8 cellular contexts compared by ENCODE assay signal in genomic region chr6:139533573-139534471, GRCh38.
DNase-seq lines count a peak whose midpoint lies in the region; ATAC-seq, FAIRE-seq and TF ChIP-seq lines count a peak whose summit lies in the region.

No MANE protein-coding gene starts in this region.

- peaks cover 46% of the 10 kb centered on the region for H3K4me1 Mint-ChIP-seq in CD14-positive monocyte

- H3K36me3 Mint-ChIP-seq in CD14-positive monocyte = no peaks in the 10 kb centered on the region

- no peaks in the 10 kb centered on the region for H3K27me3 Mint-ChIP-seq in CD14-positive monocyte (ENCODE audit: low read depth in 3 of 3)

- peaks cover 10 to 44% of the 10 kb centered on the region in 2 experiments; a peak in 4 of 5 replicates for H3K4me1 ChIP-seq in K562 (replicated peaks in 1 of 2; ENCODE audit: control insufficient read depth in 2 of 2, insufficient read depth in 2 of 2, low read length in 2 of 2)
- H3K4me1 ChIP-seq in lower lobe of right lung = peaks cover 37% of the 10 kb centered on the region

- H3K4me3 Mint-ChIP-seq in CD14-positive monocyte = peak overlapping the region; percentile 45 to 85

- DNase-seq in CD14-positive monocyte (ENCODE audit: low spot score) = no peak
- DNase-seq in HTR-8/SVneo (ENCODE audit: insufficient read length, low spot score) = peak; percentile 48
- DNase-seq in K562 (ENCODE audit: extremely low read depth in 1 of 4, low spot score in 3 of 4) = peak; percentile 70 to 95 (median 78)
- peak; percentile 61 for DNase-seq in lower lobe of right lung
- no peak for DNase-seq in stimulated activated CD4-positive, alpha-beta T cell treated with anti-CD3 and anti-CD28 coated beads, Interleukin-4, amount 100 ng/mL, for 4 hours
- no peak for DNase-seq in NCI-H2171 (lab: John Stamatoyannopoulos, UW)

- H3K27me3 ChIP-seq in K562 (ENCODE audit: control insufficient read depth in 2 of 2, insufficient read depth in 2 of 2, low read length in 2 of 2) (no peaks in the 10 kb centered on the region), lower lobe of right lung (ENCODE audit: low read depth) (no peaks in the 10 kb centered on the region)

- peak overlapping the region; percentile 69 for H3K4me2 ChIP-seq in K562 (ENCODE audit: insufficient read depth, low read length)

- H3K27ac ChIP-seq in K562 (ENCODE audit: extremely low read depth, low read depth, low read length) (peak overlapping the region; percentile 70), lower lobe of right lung (peak overlapping the region; percentile 68)

- peak overlapping the region; percentile 83 for H2AFZ ChIP-seq in K562 (ENCODE audit: low read depth, low read length)

- H3K79me2 ChIP-seq in K562 (ENCODE audit: control insufficient read depth, insufficient read depth, low read length) = no peaks in the 10 kb centered on the region

- H3K4me3 ChIP-seq in K562 (0 out of 2 replicates have a peak overlapping the region, but pooled peaks have one; percentile 5), lower lobe of right lung (peak overlapping the region; percentile 24)

- peak; percentile 75 for TF ChIP-seq EP300 in K562 (IDR thresholded peaks at IDR 0.05; ENCODE audit: low read length)

- no peaks in the 10 kb centered on the region for H3K36me3 ChIP-seq in K562 (ENCODE audit: control insufficient read depth, insufficient read depth, low read length)
- no peaks in the 10 kb centered on the region for H3K36me3 ChIP-seq in lower lobe of right lung

- FAIRE-seq in HTR-8/SVneo (lab: Jason Lieb, UNC) (no peak), K562 (lab: Jason Lieb, UNC) (peak; percentile 89)

- peak; percentile 94 for ATAC-seq in K562
- peak; percentile 84 to 86 for ATAC-seq in lower lobe of right lung
- ATAC-seq in HG03457 (IDR thresholded peaks at IDR 0.05; ENCODE audit: unreplicated experiment) = no peak
- no peak for ATAC-seq in GM18909 (IDR thresholded peaks at IDR 0.05; ENCODE audit: poor library complexity, unreplicated experiment)

- in situ Hi-C loops in K562 (cut with MboI) = no loop called here

- TF ChIP-seq POLR2A in K562 (conservative IDR thresholded peaks at IDR 0.05) = no peak; the same call in 1 of the 2 replicates

- peak in 1 of 2 experiments; percentile 20; a peak in 1 of 4 replicates for TF ChIP-seq RAD21 in K562 (CRISPR knock-in tag; conservative IDR thresholded peaks at IDR 0.05 in 1 of 2, IDR thresholded peaks at IDR 0.05 in 1 of 2)

- H3K9me3 ChIP-seq in K562 (replicated peaks; ENCODE audit: control insufficient read depth, insufficient read depth, low read depth, low read length) = no peaks in the 10 kb centered on the region
- no peaks in the 10 kb centered on the region for H3K9me3 ChIP-seq in lower lobe of right lung

- no peaks in the 10 kb centered on the region for H4K20me1 ChIP-seq in K562 (replicated peaks; ENCODE audit: control insufficient read depth, insufficient read depth, low read length)

- 2% methylated on average over 11 of the region's 11 CpGs for WGBS in K562 (ENCODE audit: insufficient coverage, low coverage, missing lambda C conversion rate)

- no peaks in the 10 kb centered on the region for H3K9me1 ChIP-seq in K562 (ENCODE audit: control insufficient read depth, insufficient read depth, low read length)

- peaks cover 0 to 4% (median 0%) of the 10 kb centered on the region in 7 donors for H3K9me3 Mint-ChIP-seq in CD14-positive monocyte

- BruUV-seq in K562 (replicated peaks; lab: Mats Ljungman, UMichigan) = TSS peak; percentile 41

- TF ChIP-seq CTCF in CD14-positive monocyte (IDR thresholded peaks at IDR 0.05) (no peak), K562 (IDR thresholded peaks at IDR 0.05 in 2 of 3, conservative IDR thresholded peaks at IDR 0.05 in 1 of 3; ENCODE audit: insufficient read depth in 2 of 3, low read depth in 1 of 3, low read length in 3 of 3) (no peak), lower lobe of right lung (IDR thresholded peaks at IDR 0.05) (no peak)

- POLR2A ChIA-PET in K562 (lab: Yijun Ruan, JAX) = interaction anchor here (0.7 to 2.0 kb wide), 7 partner anchors 14 to 160 kb away, joined by 3 to 33 read pairs (median 5); partner anchors contain the start of gene CITED2

- H3K27ac Mint-ChIP-seq in CD14-positive monocyte = peak overlapping the region; percentile 37 to 93 (median 86)

- CTCF ChIA-PET in K562 (lab: Yijun Ruan, JAX; ENCODE audit: low intra/inter-chr PET ratio) = no interaction called here

- intact Hi-C loops in CD14-positive monocyte (cut with micrococcal nuclease) = no loop called here
- intact Hi-C loops in K562 (cut with micrococcal nuclease) = loop anchor here (1.0 to 10.0 kb wide), 6 partner anchors 16 to 391 kb away; no protein-coding TSS in a partner anchor
- intact Hi-C loops in lower lobe of right lung (cut with DNase I) = loop anchor here (10.0 kb wide), 1 partner anchor 159 kb away; the partner anchor contains the start of gene CITED2

- peak overlapping the region; percentile 67 to 80; a peak in 3 of 4 replicates for H3K9ac ChIP-seq in K562 (ENCODE audit: insufficient read depth in 1 of 2, low read depth in 2 of 2, low read length in 2 of 2)

TF ChIP-seq in K562, 482 proteins besides CTCF, POLR2A, EP300 and RAD21 (continues in another document):
- TF ChIP-seq C11orf30 (IDR thresholded peaks at IDR 0.05; ENCODE audit: low read depth) (peak; percentile 87), GTF2A2 (tag; IDR thresholded peaks at IDR 0.05) (no peak), ETV1 (tag; conservative IDR thresholded peaks at IDR 0.05; ENCODE audit: low read depth) (peak; percentile 24; the same call in 1 of the 2 replicates), CTBP1 (IDR thresholded peaks at IDR 0.05; ENCODE audit: borderline replicate concordance) (peak; percentile 89), FOSL1 (tag; conservative IDR thresholded peaks at IDR 0.05) (peak; percentile 29), HDAC3 (IDR thresholded peaks at IDR 0.05; ENCODE audit: borderline replicate concordance, partially characterized antibody) (peak; percentile 64), MTA1 (IDR thresholded peaks at IDR 0.05; ENCODE audit: borderline replicate concordance) (peak; percentile 49), RB1 (IDR thresholded peaks at IDR 0.05; ENCODE audit: low read depth) (peak; percentile 30; the same call in 1 of the 2 replicates), ZNF253 (CRISPR knock-in tag; conservative IDR thresholded peaks at IDR 0.05) (no peak), NR4A1 (CRISPR knock-in tag; IDR thresholded peaks at IDR 0.05) (no peak), NR4A1 (tag; IDR thresholded peaks at IDR 0.05) (no peak), CC2D1A (IDR thresholded peaks at IDR 0.05) (peak; percentile 30; the same call in 1 of the 2 replicates)
- TF ChIP-seq, protein P1, sequence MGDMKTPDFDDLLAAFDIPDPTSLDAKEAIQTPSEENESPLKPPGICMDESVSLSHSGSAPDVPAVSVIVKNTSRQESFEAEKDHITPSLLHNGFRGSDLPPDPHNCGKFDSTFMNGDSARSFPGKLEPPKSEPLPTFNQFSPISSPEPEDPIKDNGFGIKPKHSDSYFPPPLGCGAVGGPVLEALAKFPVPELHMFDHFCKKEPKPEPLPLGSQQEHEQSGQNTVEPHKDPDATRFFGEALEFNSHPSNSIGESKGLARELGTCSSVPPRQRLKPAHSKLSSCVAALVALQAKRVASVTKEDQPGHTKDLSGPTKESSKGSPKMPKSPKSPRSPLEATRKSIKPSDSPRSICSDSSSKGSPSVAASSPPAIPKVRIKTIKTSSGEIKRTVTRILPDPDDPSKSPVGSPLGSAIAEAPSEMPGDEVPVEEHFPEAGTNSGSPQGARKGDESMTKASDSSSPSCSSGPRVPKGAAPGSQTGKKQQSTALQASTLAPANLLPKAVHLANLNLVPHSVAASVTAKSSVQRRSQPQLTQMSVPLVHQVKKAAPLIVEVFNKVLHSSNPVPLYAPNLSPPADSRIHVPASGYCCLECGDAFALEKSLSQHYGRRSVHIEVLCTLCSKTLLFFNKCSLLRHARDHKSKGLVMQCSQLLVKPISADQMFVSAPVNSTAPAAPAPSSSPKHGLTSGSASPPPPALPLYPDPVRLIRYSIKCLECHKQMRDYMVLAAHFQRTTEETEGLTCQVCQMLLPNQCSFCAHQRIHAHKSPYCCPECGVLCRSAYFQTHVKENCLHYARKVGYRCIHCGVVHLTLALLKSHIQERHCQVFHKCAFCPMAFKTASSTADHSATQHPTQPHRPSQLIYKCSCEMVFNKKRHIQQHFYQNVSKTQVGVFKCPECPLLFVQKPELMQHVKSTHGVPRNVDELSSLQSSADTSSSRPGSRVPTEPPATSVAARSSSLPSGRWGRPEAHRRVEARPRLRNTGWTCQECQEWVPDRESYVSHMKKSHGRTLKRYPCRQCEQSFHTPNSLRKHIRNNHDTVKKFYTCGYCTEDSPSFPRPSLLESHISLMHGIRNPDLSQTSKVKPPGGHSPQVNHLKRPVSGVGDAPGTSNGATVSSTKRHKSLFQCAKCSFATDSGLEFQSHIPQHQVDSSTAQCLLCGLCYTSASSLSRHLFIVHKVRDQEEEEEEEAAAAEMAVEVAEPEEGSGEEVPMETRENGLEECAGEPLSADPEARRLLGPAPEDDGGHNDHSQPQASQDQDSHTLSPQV (IDR thresholded peaks at IDR 0.05) = peak; percentile 45
- TF ChIP-seq, protein P2, sequence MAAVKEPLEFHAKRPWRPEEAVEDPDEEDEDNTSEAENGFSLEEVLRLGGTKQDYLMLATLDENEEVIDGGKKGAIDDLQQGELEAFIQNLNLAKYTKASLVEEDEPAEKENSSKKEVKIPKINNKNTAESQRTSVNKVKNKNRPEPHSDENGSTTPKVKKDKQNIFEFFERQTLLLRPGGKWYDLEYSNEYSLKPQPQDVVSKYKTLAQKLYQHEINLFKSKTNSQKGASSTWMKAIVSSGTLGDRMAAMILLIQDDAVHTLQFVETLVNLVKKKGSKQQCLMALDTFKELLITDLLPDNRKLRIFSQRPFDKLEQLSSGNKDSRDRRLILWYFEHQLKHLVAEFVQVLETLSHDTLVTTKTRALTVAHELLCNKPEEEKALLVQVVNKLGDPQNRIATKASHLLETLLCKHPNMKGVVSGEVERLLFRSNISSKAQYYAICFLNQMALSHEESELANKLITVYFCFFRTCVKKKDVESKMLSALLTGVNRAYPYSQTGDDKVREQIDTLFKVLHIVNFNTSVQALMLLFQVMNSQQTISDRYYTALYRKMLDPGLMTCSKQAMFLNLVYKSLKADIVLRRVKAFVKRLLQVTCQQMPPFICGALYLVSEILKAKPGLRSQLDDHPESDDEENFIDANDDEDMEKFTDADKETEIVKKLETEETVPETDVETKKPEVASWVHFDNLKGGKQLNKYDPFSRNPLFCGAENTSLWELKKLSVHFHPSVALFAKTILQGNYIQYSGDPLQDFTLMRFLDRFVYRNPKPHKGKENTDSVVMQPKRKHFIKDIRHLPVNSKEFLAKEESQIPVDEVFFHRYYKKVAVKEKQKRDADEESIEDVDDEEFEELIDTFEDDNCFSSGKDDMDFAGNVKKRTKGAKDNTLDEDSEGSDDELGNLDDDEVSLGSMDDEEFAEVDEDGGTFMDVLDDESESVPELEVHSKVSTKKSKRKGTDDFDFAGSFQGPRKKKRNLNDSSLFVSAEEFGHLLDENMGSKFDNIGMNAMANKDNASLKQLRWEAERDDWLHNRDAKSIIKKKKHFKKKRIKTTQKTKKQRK (IDR thresholded peaks at IDR 0.05; ENCODE audit: borderline replicate concordance, low read depth, low read length) = no peak

Comparison
In these comparisons a context has a peak if more than half of its experiments do, and no peak if none do; other contexts are left out.
1. DNase-seq: peak in HTR-8/SVneo (single experiment), K562 (4 of 4) and lower lobe of right lung (single experiment); none in CD14-positive monocyte (single experiment), stimulated activated CD4-positive, alpha-beta T cell treated with anti-CD3 and anti-CD28 coated beads, Interleukin-4, amount 100 ng/mL, for 4 hours (0 of 2) and NCI-H2171 (single experiment).
2. ATAC-seq: peak in K562 (single experiment) and lower lobe of right lung (2 of 2); none in HG03457 (single experiment) and GM18909 (single experiment).
3. intact Hi-C loops: an anchor here in K562 (1.0 to 10.0 kb wide) and lower lobe of right lung (10.0 kb wide); none called in CD14-positive monocyte.